ENCODE assay signal across 8 cellular contexts in the genomic region with DNA sequence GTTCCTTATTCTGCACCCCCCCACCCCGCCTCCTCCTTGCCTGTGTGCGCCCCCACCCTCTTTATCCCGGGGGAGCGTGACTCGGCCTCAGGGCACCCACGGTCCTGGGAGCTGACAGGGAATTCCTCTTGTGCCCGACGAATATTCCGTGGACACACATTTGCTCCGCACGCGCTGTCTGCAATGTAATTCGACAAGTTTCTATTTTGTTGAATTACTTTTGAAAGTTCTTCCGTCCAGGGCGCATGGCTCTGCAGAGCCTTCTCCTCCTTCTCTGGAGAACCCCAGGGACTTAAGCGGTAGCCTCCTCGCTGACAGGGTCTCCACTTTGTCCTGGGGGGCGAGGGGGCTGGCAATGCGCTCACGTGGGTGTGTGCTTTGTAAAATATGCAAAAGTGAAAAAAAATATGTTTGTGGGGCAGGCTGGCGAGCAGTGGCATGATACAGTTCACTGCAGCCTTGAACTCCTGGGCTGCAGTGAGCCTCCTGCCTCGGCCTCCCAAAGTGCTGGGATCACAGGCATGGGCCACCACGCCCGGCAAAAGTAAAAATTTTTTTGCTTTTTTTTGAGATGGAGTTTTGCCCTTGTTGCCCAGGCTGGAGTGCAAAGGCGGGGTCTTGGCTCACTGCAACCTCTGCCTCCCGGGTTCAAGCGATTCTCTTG. TPM values are rescaled to one million over a fixed set of nuclear protein-coding genes. Genes with fewer than 3 reads are reported as not detected.
A peak's percentile ranks its signal among the peaks of the same experiment; 100 is the strongest.
DNase-seq lines count a peak whose midpoint lies in the region; ATAC-seq and TF ChIP-seq lines count a peak whose summit lies in the region.

No MANE protein-coding gene starts in this region.

- H2AK5ac ChIP-seq in mesendoderm (ENCODE audit: low read length), result no peak overlapping the region

- no peak overlapping the region for H3K23ac ChIP-seq in mesendoderm (ENCODE audit: low read length)

- H3K36me3 ChIP-seq in left ventricle myocardium inferior (peaks cover 4% of the 10 kb centered on the region), body of pancreas (replicated peaks in 1 of 2; ENCODE audit: insufficient read depth in 1 of 2, low read depth in 2 of 2) (no peaks in the 10 kb centered on the region), mesendoderm (ENCODE audit: control insufficient read depth, insufficient read depth, low read length) (no peaks in the 10 kb centered on the region), urinary bladder (ENCODE audit: insufficient read depth) (no peaks in the 10 kb centered on the region)

- no peak for DNase-seq in left ventricle myocardium inferior
- DNase-seq in Right ventricle myocardium superior, result no peak
- no peak for DNase-seq in body of pancreas
- DNase-seq in mesendoderm, result no peak
- DNase-seq in GOT3 (lab: John Stamatoyannopoulos, UW), result no peak
- no peak for DNase-seq in NCI-H1105 (lab: John Stamatoyannopoulos, UW)

- peak overlapping the region; percentile 84 for H3K56ac ChIP-seq in mesendoderm (ENCODE audit: low read length)

- H3K79me2 ChIP-seq in mesendoderm (ENCODE audit: control insufficient read depth, insufficient read depth, low read length), result peaks cover 39% of the 10 kb centered on the region

- ATAC-seq in Right ventricle myocardium superior (ENCODE audit: poor library complexity), result no peak
- ATAC-seq in body of pancreas, result peak; percentile 34
- ATAC-seq in HG02981 (IDR thresholded peaks at IDR 0.05; ENCODE audit: unreplicated experiment), result no peak

- WGBS in body of pancreas, 2 donors, result 29 to 32% methylated on average over 26 of the region's 27 CpGs
- no CpG with 5 or more reads among the region's 27 CpGs for WGBS in mesendoderm (ENCODE audit: extremely low coverage, insufficient coverage, low lambda C conversion rate)
- WGBS in urinary bladder, result 30% methylated on average over 27 of the region's 27 CpGs

- H3K18ac ChIP-seq in mesendoderm (ENCODE audit: low read length), result peak overlapping the region; percentile 96

- H3K4me3 ChIP-seq in left ventricle myocardium inferior (peak overlapping the region; percentile 73), body of pancreas (peak overlapping the region in 1 of 2 donors; percentile 51), mesendoderm (ENCODE audit: low read length) (peak overlapping the region; percentile 27), urinary bladder (ENCODE audit: low read depth, low read length) (peak overlapping the region; percentile 96)

- H3K27me3 ChIP-seq in left ventricle myocardium inferior (ENCODE audit: low read depth) (no peaks in the 10 kb centered on the region), body of pancreas (no peaks in the 10 kb centered on the region), mesendoderm (ENCODE audit: insufficient read depth, low read length, poor library complexity) (no peaks in the 10 kb centered on the region)

- no peak overlapping the region for H2BK5ac ChIP-seq in mesendoderm (ENCODE audit: low read length)

- no peaks in the 10 kb centered on the region for H3K9me3 ChIP-seq in left ventricle myocardium inferior (replicated peaks)
- H3K9me3 ChIP-seq in body of pancreas, result no peaks in the 10 kb centered on the region

- no peak overlapping the region for H2BK120ac ChIP-seq in mesendoderm (ENCODE audit: low read depth, low read length)

- H4K5ac ChIP-seq in mesendoderm (ENCODE audit: low read length), result no peak overlapping the region

- intact Hi-C loops in left ventricle myocardium inferior (cut with micrococcal nuclease) (no loop called here), Right ventricle myocardium superior (cut with DNase I) (no loop called here), body of pancreas (cut with DNase I) (no loop called here)

- H3K79me1 ChIP-seq in mesendoderm (ENCODE audit: low read length), result no peaks in the 10 kb centered on the region

- H3K4me1 ChIP-seq in left ventricle myocardium inferior, result peaks cover 61% of the 10 kb centered on the region
- peaks cover 34% of the 10 kb centered on the region for H3K4me1 ChIP-seq in body of pancreas
- peaks cover 3% of the 10 kb centered on the region for H3K4me1 ChIP-seq in mesendoderm (ENCODE audit: control insufficient read depth, low read depth, low read length)
- no peaks in the 10 kb centered on the region for H3K4me1 ChIP-seq in urinary bladder (ENCODE audit: insufficient read depth)

- H3K27ac ChIP-seq in left ventricle myocardium inferior (replicated peaks), result peak overlapping the region; percentile 91
- H3K27ac ChIP-seq in body of pancreas, result peak overlapping the region; percentile 71 to 96 (median 92)
- H3K27ac ChIP-seq in mesendoderm (ENCODE audit: low read depth, low read length), result no peak overlapping the region
- H3K27ac ChIP-seq in urinary bladder (ENCODE audit: low read depth), result no peak overlapping the region

- no peak overlapping the region for H2BK15ac ChIP-seq in mesendoderm (replicated peaks; ENCODE audit: low read depth)

- peak overlapping the region; percentile 98 for H4K8ac ChIP-seq in mesendoderm (ENCODE audit: low read depth, low read length)

- TF ChIP-seq POLR2A in body of pancreas (IDR thresholded peaks at IDR 0.05), result no peak

- H3K4me2 ChIP-seq in mesendoderm (ENCODE audit: low read length), result peak overlapping the region; percentile 39

- TF ChIP-seq CTCF in left ventricle myocardium inferior (IDR thresholded peaks at IDR 0.05; ENCODE audit: borderline replicate concordance), result no peak
- TF ChIP-seq CTCF in body of pancreas (IDR thresholded peaks at IDR 0.05), result no peak

- no peak overlapping the region for H3K4ac ChIP-seq in mesendoderm (ENCODE audit: low read depth, low read length)

- peak overlapping the region; percentile 77 for H3K9ac ChIP-seq in mesendoderm (ENCODE audit: low read length)

RNA-seq across cellular contexts. Expression of a gene that starts 0.6 kb away (rescaled TPM):
- 107 TPM for total RNA-seq in left ventricle myocardium inferior
- 111 TPM for total RNA-seq in Right ventricle myocardium superior
- total RNA-seq in body of pancreas, result 100 to 1,000 TPM; 113 to 141 TPM
- 288 TPM for polyA plus RNA-seq in mesendoderm (2013, experiment 1 of 2)
- polyA plus RNA-seq in mesendoderm (2013, experiment 2 of 2), result 284 TPM
- total RNA-seq in urinary bladder, result 166 TPM
- 139 TPM for polyA plus RNA-seq in urinary bladder

Comparison
In these comparisons a context has a peak if more than half of its experiments do, and no peak if none do; other contexts are left out.
1. H3K27ac ChIP-seq: peak in left ventricle myocardium inferior (single experiment) and body of pancreas (4 of 4); none in mesendoderm (single experiment) and urinary bladder (single experiment).